ENCODE assay signal across 24 cellular contexts in the genomic region with DNA sequence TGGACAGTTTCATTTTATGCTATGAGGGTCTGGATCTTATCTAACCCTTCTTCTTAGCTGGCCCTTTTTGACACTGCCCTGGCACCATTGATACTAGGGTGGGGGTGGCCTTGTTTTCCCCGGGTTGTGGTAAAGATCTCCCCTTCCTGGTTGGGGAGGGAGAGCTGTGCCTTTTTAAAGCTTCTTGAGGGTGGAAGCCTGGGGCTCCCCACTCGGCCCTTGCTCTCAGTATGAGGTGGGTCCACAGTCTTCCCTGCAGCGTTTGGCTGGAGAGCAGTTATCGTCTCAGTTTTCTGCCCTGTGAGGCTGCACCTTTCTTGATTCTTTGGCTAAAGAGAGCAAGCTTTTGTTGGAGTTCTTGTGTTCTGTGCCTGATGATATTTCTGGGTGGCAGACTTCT.
DNase-seq lines count a peak whose midpoint lies in the region; ATAC-seq and TF ChIP-seq lines count a peak whose summit lies in the region.
"Had no signal": no experiment of that assay in that cellular context is flagged by ENCODE, and none has a peak within 500 bp of the region (broad histone marks: within the 10 kb centered on the region; RNA-seq: fewer than 3 reads in every experiment).

No MANE protein-coding gene starts in this region.

- CTCF ChIA-PET in CD4-positive, alpha-beta memory T cell (lab: Charles Lee; ENCODE audit: partially characterized antibody): no interaction called here
- CTCF ChIA-PET in activated CD4-positive, alpha-beta memory T cell treated with anti-CD3 and anti-CD28 coated beads, Interleukin-2, amount 10 ng/mL, durations not matched to agents 7 days and 5 days (lab: Charles Lee): interaction anchor here (1.8 kb wide), 1 partner anchor 21 kb away, joined by 5 read pairs; no protein-coding TSS in a partner anchor

- H3K4me1 Mint-ChIP-seq in CD4-positive, alpha-beta memory T cell: peaks cover 12 to 36% (median 26%) of the 10 kb centered on the region in 4 donors
- H3K4me1 Mint-ChIP-seq in immature natural killer cell: peaks cover 4 to 8% of the 10 kb centered on the region in 2 donors
- peaks cover 34% of the 10 kb centered on the region for H3K4me1 Mint-ChIP-seq in activated CD4-positive, alpha-beta memory T cell treated with anti-CD3 and anti-CD28 coated beads, Interleukin-2, amount 10 ng/mL, durations not matched to agents 7 days and 5 days
- H3K4me1 Mint-ChIP-seq: CD14-positive monocyte had no signal

- no peak overlapping the region for H3K27ac ChIP-seq in CD4-positive, alpha-beta memory T cell (ENCODE audit: low read depth, low read length)
- peak overlapping the region; percentile 21 for H3K27ac ChIP-seq in muscle layer of colon (ENCODE audit: low read depth, low read length)
- no peak overlapping the region for H3K27ac ChIP-seq in coronary artery
- H3K27ac ChIP-seq: transverse colon had no signal

- DNase-seq in AG20443 (ENCODE audit: low spot score) (peak; percentile 8), adipocyte (ENCODE audit: low read depth) (no peak), coronary artery (ENCODE audit: low spot score) (no peak), immature natural killer cell (no peak)
- DNase-seq in CD4-positive, alpha-beta memory T cell: no peak
- DNase-seq in activated CD4-positive, alpha-beta memory T cell treated with anti-CD3 and anti-CD28 coated beads, Interleukin-2, amount 10 ng/mL, durations not matched to agents 7 days and 5 days: no peak
- DNase-seq: activated CD4-positive, alpha-beta T cell treated with anti-CD3 and anti-CD28 coated beads, Interleukin-2, amount 50 U/mL, for 48 hours; activated naive CD4-positive, alpha-beta T cell; activated T-cell treated with anti-CD3 and anti-CD28 coated beads, Interleukin-2, amount 50 U/mL, for 24 hours; aorta; central memory CD4-positive, alpha-beta T cell; KBM-7; natural killer cell; NCI-H1436 treated with DMSO at 0.1 percent for 48 hours; NCI-H2107; NCI-H446 treated with DMSO at 0.1 percent for 48 hours; Right ventricle myocardium superior; stimulated activated CD4-positive, alpha-beta T cell treated with anti-CD3 and anti-CD28 coated beads, Interleukin-15, amount 100 ng/mL, for 24 hours; transverse colon had no signal

- H3K4me3 Mint-ChIP-seq in CD4-positive, alpha-beta memory T cell: no peak overlapping the region
- no peak overlapping the region for H3K4me3 Mint-ChIP-seq in immature natural killer cell
- no peak overlapping the region for H3K4me3 Mint-ChIP-seq in activated CD4-positive, alpha-beta memory T cell treated with anti-CD3 and anti-CD28 coated beads, Interleukin-2, amount 10 ng/mL, durations not matched to agents 7 days and 5 days
- H3K4me3 Mint-ChIP-seq: activated T-cell treated with anti-CD3 and anti-CD28 coated beads, Interleukin-2, amount 50 U/mL, for 24 hours; CD14-positive monocyte; natural killer cell had no signal

- no peaks in the 10 kb centered on the region for H3K9me3 ChIP-seq in CD4-positive, alpha-beta memory T cell (ENCODE audit: control insufficient read depth in 1 of 2, low read length in 2 of 2)
- H3K9me3 ChIP-seq in adipocyte (ENCODE audit: control insufficient read depth, low read length): no peaks in the 10 kb centered on the region
- no peaks in the 10 kb centered on the region for H3K9me3 ChIP-seq in muscle layer of colon (ENCODE audit: low read length)
- H3K9me3 ChIP-seq: transverse colon had no signal

- no peaks in the 10 kb centered on the region for H3K36me3 ChIP-seq in CD4-positive, alpha-beta memory T cell (ENCODE audit: insufficient read depth, low read length)
- H3K36me3 ChIP-seq in adipocyte (ENCODE audit: control insufficient read depth, insufficient read depth, low read length, severe bottlenecking): no peaks in the 10 kb centered on the region
- no peaks in the 10 kb centered on the region for H3K36me3 ChIP-seq in muscle layer of colon (ENCODE audit: insufficient read depth, low read length)
- H3K36me3 ChIP-seq: transverse colon had no signal

- peak overlapping the region in 6 of 7 donors; percentile 4 to 50 (median 44) for H3K27ac Mint-ChIP-seq in CD4-positive, alpha-beta memory T cell
- H3K27ac Mint-ChIP-seq in immature natural killer cell: no peak overlapping the region
- H3K27ac Mint-ChIP-seq in activated CD4-positive, alpha-beta memory T cell treated with anti-CD3 and anti-CD28 coated beads, Interleukin-2, amount 10 ng/mL, durations not matched to agents 7 days and 5 days: no peak overlapping the region
- H3K27ac Mint-ChIP-seq: activated T-cell treated with anti-CD3 and anti-CD28 coated beads, Interleukin-2, amount 50 U/mL, for 24 hours; CD14-positive monocyte; memory B cell; natural killer cell; progenitor cell of endocrine pancreas had no signal

- H3K4me3 ChIP-seq in CD4-positive, alpha-beta memory T cell (ENCODE audit: low read length in 2 of 2): no peak overlapping the region
- H3K4me3 ChIP-seq in adipocyte (ENCODE audit: low read length): no peak overlapping the region
- H3K4me3 ChIP-seq in muscle layer of colon (ENCODE audit: low read depth in 1 of 2, low read length in 2 of 2): no peak overlapping the region
- H3K4me3 ChIP-seq in coronary artery: no peak overlapping the region
- H3K4me3 ChIP-seq: transverse colon had no signal

- H3K9ac ChIP-seq in adipocyte (ENCODE audit: low read length) (peak overlapping the region; percentile 14), muscle layer of colon (ENCODE audit: low read length) (no peak overlapping the region)

- intact Hi-C loops in CD4-positive, alpha-beta memory T cell (cut with micrococcal nuclease): no loop called here

- H3K27me3 Mint-ChIP-seq in CD4-positive, alpha-beta memory T cell: no peaks in the 10 kb centered on the region
- H3K27me3 Mint-ChIP-seq in immature natural killer cell (ENCODE audit: low read depth in 3 of 3): peaks cover 0 to 6% (median 3%) of the 10 kb centered on the region in 3 donors
- peaks cover 5% of the 10 kb centered on the region for H3K27me3 Mint-ChIP-seq in activated CD4-positive, alpha-beta memory T cell treated with anti-CD3 and anti-CD28 coated beads, Interleukin-2, amount 10 ng/mL, durations not matched to agents 7 days and 5 days
- H3K27me3 Mint-ChIP-seq: activated T-cell treated with anti-CD3 and anti-CD28 coated beads, Interleukin-2, amount 50 U/mL, for 24 hours had no signal

- H3K36me3 Mint-ChIP-seq in CD4-positive, alpha-beta memory T cell: no peaks in the 10 kb centered on the region
- H3K36me3 Mint-ChIP-seq in immature natural killer cell: no peaks in the 10 kb centered on the region
- H3K36me3 Mint-ChIP-seq in activated CD4-positive, alpha-beta memory T cell treated with anti-CD3 and anti-CD28 coated beads, Interleukin-2, amount 10 ng/mL, durations not matched to agents 7 days and 5 days (ENCODE audit: low read depth): no peaks in the 10 kb centered on the region
- H3K36me3 Mint-ChIP-seq: CD14-positive monocyte, memory B cell, natural killer cell had no signal

- no peaks in the 10 kb centered on the region for H3K27me3 ChIP-seq in CD4-positive, alpha-beta memory T cell (ENCODE audit: insufficient read depth, low read length)
- H3K27me3 ChIP-seq in adipocyte (replicated peaks; ENCODE audit: control insufficient read depth, insufficient read depth, low read length) (no peaks in the 10 kb centered on the region), muscle layer of colon (ENCODE audit: control insufficient read depth in 1 of 2, insufficient read depth in 2 of 2, low read length in 2 of 2) (no peaks in the 10 kb centered on the region)
- H3K27me3 ChIP-seq: transverse colon had no signal

- no peaks in the 10 kb centered on the region for H3K9me3 Mint-ChIP-seq in CD4-positive, alpha-beta memory T cell
- no peaks in the 10 kb centered on the region for H3K9me3 Mint-ChIP-seq in immature natural killer cell
- no peaks in the 10 kb centered on the region for H3K9me3 Mint-ChIP-seq in activated CD4-positive, alpha-beta memory T cell treated with anti-CD3 and anti-CD28 coated beads, Interleukin-2, amount 10 ng/mL, durations not matched to agents 7 days and 5 days
- H3K9me3 Mint-ChIP-seq: activated T-cell treated with anti-CD3 and anti-CD28 coated beads, Interleukin-2, amount 50 U/mL, for 24 hours; memory B cell; natural killer cell had no signal

- no peak for ATAC-seq in GM21786 (IDR thresholded peaks at IDR 0.05; ENCODE audit: unreplicated experiment)
- ATAC-seq: natural killer cell had no signal

- no peak for TF ChIP-seq CTCF in coronary artery (IDR thresholded peaks at IDR 0.05)

- POLR2A ChIA-PET in CD4-positive, alpha-beta memory T cell (lab: Charles Lee; ENCODE audit: partially characterized antibody): interaction anchor here (0.6 kb wide), 1 partner anchor 1435 kb away, joined by 4 read pairs; no protein-coding TSS in a partner anchor
- POLR2A ChIA-PET in activated CD4-positive, alpha-beta memory T cell treated with anti-CD3 and anti-CD28 coated beads, Interleukin-2, amount 10 ng/mL, durations not matched to agents 7 days and 5 days (lab: Charles Lee): no interaction called here

- peaks cover 27% of the 10 kb centered on the region for H3K4me1 ChIP-seq in CD4-positive, alpha-beta memory T cell (ENCODE audit: insufficient read depth, low read length)
- peaks cover 2% of the 10 kb centered on the region for H3K4me1 ChIP-seq in adipocyte (ENCODE audit: control insufficient read depth, insufficient read depth, low read length)
- peaks cover 8% of the 10 kb centered on the region for H3K4me1 ChIP-seq in muscle layer of colon (ENCODE audit: insufficient read depth, low read length)

Comparison
In these comparisons a context has a peak if more than half of its experiments do, and no peak if none do; other contexts are left out.
1. H3K27ac Mint-ChIP-seq: peak in CD4-positive, alpha-beta memory T cell (6 of 7); none in immature natural killer cell (0 of 6) and activated CD4-positive, alpha-beta memory T cell treated with anti-CD3 and anti-CD28 coated beads, Interleukin-2, amount 10 ng/mL, durations not matched to agents 7 days and 5 days (single experiment).